1 cellular context compared by ENCODE assay signal in genomic region chr1:198155253-198155652, GRCh38.
A peak's percentile ranks its signal among the peaks of the same experiment; 100 is the strongest.
TF ChIP-seq lines count a peak whose summit lies in the region.

No MANE protein-coding gene starts in this region.

TF ChIP-seq in IMR-90, 13 proteins besides CTCF, POLR2A, EP300 and RAD21 (continued from another document):
- no peak for TF ChIP-seq MXI1 (IDR thresholded peaks at IDR 0.05; ENCODE audit: borderline replicate concordance, low read depth, low read length)
- no peak for TF ChIP-seq MAFK (IDR thresholded peaks at IDR 0.05; ENCODE audit: low read depth, low read length)
- no peak for TF ChIP-seq USF2 (IDR thresholded peaks at IDR 0.05; ENCODE audit: low read depth, low read length)
- TF ChIP-seq RCOR1 (IDR thresholded peaks at IDR 0.05; ENCODE audit: insufficient replicate concordance, low read length), result no peak
- no peak for TF ChIP-seq RFX5 (IDR thresholded peaks at IDR 0.05; ENCODE audit: low read depth, low read length)
- TF ChIP-seq CHD1 (IDR thresholded peaks at IDR 0.05; ENCODE audit: low read depth, low read length), result no peak
- TF ChIP-seq BHLHE40 (IDR thresholded peaks at IDR 0.05; ENCODE audit: low read depth, low read length), result 0 out of 2 replicates have a peak, but pooled peaks have one; percentile 3
- TF ChIP-seq, protein P1, sequence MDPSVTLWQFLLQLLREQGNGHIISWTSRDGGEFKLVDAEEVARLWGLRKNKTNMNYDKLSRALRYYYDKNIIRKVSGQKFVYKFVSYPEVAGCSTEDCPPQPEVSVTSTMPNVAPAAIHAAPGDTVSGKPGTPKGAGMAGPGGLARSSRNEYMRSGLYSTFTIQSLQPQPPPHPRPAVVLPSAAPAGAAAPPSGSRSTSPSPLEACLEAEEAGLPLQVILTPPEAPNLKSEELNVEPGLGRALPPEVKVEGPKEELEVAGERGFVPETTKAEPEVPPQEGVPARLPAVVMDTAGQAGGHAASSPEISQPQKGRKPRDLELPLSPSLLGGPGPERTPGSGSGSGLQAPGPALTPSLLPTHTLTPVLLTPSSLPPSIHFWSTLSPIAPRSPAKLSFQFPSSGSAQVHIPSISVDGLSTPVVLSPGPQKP (IDR thresholded peaks at IDR 0.05; ENCODE audit: borderline replicate concordance, low read depth, low read length), result no peak
- no peak for TF ChIP-seq CEBPB (IDR thresholded peaks at IDR 0.05; ENCODE audit: low read depth, low read length)
- no peak for TF ChIP-seq SMC3 (IDR thresholded peaks at IDR 0.05; ENCODE audit: low read depth, low read length)
